ENCODE assay signal across 1 cellular context in the genomic region with DNA sequence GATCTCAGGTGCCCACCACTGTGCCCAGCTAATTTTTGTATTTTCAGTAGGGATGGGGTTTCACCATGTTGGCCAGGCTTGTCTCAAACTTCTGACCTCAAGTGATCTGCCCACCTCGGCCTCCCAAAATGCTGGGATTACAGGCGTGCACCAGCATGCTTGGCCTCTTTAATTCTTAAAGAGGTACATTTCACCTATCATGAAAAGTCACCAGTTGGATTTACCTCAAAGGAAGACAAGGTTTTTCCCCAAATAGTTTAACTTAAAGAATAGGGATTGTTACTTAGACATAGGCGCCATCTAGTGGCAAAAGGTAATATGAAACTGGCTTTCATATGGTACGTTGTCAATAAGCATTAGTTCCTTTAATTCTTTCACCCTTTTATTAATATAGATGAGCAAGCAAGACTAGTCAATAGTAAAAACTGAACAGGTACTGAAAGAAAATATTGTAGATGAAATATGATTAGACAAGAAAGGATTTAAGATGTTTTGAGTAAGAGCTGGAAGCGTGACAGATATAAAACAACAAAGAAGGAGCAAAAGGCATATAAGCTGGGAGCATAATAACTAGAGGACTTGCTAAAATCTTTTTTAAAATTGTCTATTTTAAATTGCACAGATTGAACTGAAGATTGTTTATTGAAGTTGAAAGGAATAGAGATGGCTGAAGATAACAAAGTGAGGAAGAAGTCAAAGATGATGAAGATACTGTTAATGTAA.
A peak's percentile ranks its signal among the peaks of the same experiment; 100 is the strongest.
TF ChIP-seq lines count a peak whose summit lies in the region.

No MANE protein-coding gene starts in this region.

TF ChIP-seq in K562, 482 proteins besides CTCF, POLR2A, EP300 and RAD21 (continued from another document and continues in another):
- TF ChIP-seq STAG1 (CRISPR knock-in tag; IDR thresholded peaks at IDR 0.05; ENCODE audit: borderline replicate concordance) (no peak), CTBP1 (IDR thresholded peaks at IDR 0.05; ENCODE audit: borderline replicate concordance) (no peak), KLF1 (tag; IDR thresholded peaks at IDR 0.05) (no peak), ZNF263 (CRISPR knock-in tag; IDR thresholded peaks at IDR 0.05; ENCODE audit: borderline replicate concordance) (no peak), TRIM28 (IDR thresholded peaks at IDR 0.05) (peak; percentile 96), CBFA2T3 (IDR thresholded peaks at IDR 0.05) (no peak), RFX7 (CRISPR knock-in tag; IDR thresholded peaks at IDR 0.05) (no peak), ZNF436 (CRISPR knock-in tag; IDR thresholded peaks at IDR 0.05) (no peak), LARP7 (IDR thresholded peaks at IDR 0.05) (no peak), LEF1 (IDR thresholded peaks at IDR 0.05) (no peak), SMAD1 (IDR thresholded peaks at IDR 0.05; ENCODE audit: low read depth, low read length, partially characterized antibody) (no peak), CBX3 (IDR thresholded peaks at IDR 0.05; ENCODE audit: borderline replicate concordance in 1 of 2, low read length in 2 of 2) (peak in 1 of 2 experiments; percentile 97; a peak in 2 of 3 replicates), TRIM24 (IDR thresholded peaks at IDR 0.05) (peak in 1 of 2 experiments; percentile 41; a peak in 1 of 4 replicates), DEAF1 (CRISPR knock-in tag; IDR thresholded peaks at IDR 0.05) (peak; percentile 53), GABPA (tag; conservative IDR thresholded peaks at IDR 0.05; ENCODE audit: low read depth) (no peak), ARID2 (IDR thresholded peaks at IDR 0.05) (no peak), SAP30 (IDR thresholded peaks at IDR 0.05; ENCODE audit: borderline replicate concordance, insufficient read depth, low read depth, low read length, poor library complexity, severe bottlenecking) (no peak), HSF4 (CRISPR knock-in tag; IDR thresholded peaks at IDR 0.05; ENCODE audit: borderline replicate concordance) (no peak), ZNF282 (CRISPR knock-in tag; IDR thresholded peaks at IDR 0.05) (no peak), SIRT6 (IDR thresholded peaks at IDR 0.05; ENCODE audit: low read depth, low read length) (no peak), CBX5 (IDR thresholded peaks at IDR 0.05; ENCODE audit: borderline replicate concordance, low read depth) (peak; percentile 69; the same call in 1 of the 2 replicates), ZNF766 (CRISPR knock-in tag; conservative IDR thresholded peaks at IDR 0.05) (no peak), HNRNPH1 (optimal IDR thresholded peaks at IDR 0.05; ENCODE audit: low read depth, low read length) (no peak), ZNF174 (CRISPR knock-in tag; IDR thresholded peaks at IDR 0.05) (no peak), GABPB2 (CRISPR knock-in tag; conservative IDR thresholded peaks at IDR 0.05) (no peak), ZNF830 (CRISPR knock-in tag; IDR thresholded peaks at IDR 0.05) (no peak), MAFF (IDR thresholded peaks at IDR 0.05; ENCODE audit: low read length) (no peak), HEY1 (CRISPR knock-in tag; IDR thresholded peaks at IDR 0.05; ENCODE audit: borderline replicate concordance) (no peak), ZNF280B (CRISPR knock-in tag; IDR thresholded peaks at IDR 0.05) (peak; percentile 48; the same call in 1 of the 2 replicates), MBD2 (IDR thresholded peaks at IDR 0.05; ENCODE audit: borderline replicate concordance, low read depth) (no peak), GTF2B (IDR thresholded peaks at IDR 0.05; ENCODE audit: extremely low read depth, insufficient read length) (no peak), DPF2 (IDR thresholded peaks at IDR 0.05) (0 out of 2 replicates have a peak, but pooled peaks have one; percentile 16), PCBP1 (IDR thresholded peaks at IDR 0.05; ENCODE audit: low read depth, low read length, poor library complexity, severe bottlenecking) (no peak), SMC3 (conservative IDR thresholded peaks at IDR 0.05; ENCODE audit: insufficient read depth, low read depth, low read length) (peak; percentile 30; the same call in 1 of the 2 replicates), ZEB2 (IDR thresholded peaks at IDR 0.05) (peak; percentile 48; the same call in 1 of the 2 replicates), ZNF146 (CRISPR knock-in tag; IDR thresholded peaks at IDR 0.05; ENCODE audit: unreplicated experiment) (no peak), PCBP2 (IDR thresholded peaks at IDR 0.05; ENCODE audit: low read depth, low read length, poor library complexity, severe bottlenecking) (no peak), ZBTB49 (CRISPR knock-in tag; IDR thresholded peaks at IDR 0.05; ENCODE audit: borderline replicate concordance) (0 out of 2 replicates have a peak, but pooled peaks have one; percentile 36), HDGF (IDR thresholded peaks at IDR 0.05) (no peak), MLLT1 (IDR thresholded peaks at IDR 0.05) (no peak)
- TF ChIP-seq, protein P1, sequence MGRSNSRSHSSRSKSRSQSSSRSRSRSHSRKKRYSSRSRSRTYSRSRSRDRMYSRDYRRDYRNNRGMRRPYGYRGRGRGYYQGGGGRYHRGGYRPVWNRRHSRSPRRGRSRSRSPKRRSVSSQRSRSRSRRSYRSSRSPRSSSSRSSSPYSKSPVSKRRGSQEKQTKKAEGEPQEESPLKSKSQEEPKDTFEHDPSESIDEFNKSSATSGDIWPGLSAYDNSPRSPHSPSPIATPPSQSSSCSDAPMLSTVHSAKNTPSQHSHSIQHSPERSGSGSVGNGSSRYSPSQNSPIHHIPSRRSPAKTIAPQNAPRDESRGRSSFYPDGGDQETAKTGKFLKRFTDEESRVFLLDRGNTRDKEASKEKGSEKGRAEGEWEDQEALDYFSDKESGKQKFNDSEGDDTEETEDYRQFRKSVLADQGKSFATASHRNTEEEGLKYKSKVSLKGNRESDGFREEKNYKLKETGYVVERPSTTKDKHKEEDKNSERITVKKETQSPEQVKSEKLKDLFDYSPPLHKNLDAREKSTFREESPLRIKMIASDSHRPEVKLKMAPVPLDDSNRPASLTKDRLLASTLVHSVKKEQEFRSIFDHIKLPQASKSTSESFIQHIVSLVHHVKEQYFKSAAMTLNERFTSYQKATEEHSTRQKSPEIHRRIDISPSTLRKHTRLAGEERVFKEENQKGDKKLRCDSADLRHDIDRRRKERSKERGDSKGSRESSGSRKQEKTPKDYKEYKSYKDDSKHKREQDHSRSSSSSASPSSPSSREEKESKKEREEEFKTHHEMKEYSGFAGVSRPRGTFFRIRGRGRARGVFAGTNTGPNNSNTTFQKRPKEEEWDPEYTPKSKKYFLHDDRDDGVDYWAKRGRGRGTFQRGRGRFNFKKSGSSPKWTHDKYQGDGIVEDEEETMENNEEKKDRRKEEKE (IDR thresholded peaks at IDR 0.05; ENCODE audit: borderline replicate concordance in 1 of 2, control insufficient read depth in 1 of 2, low read depth in 2 of 2, low read length in 1 of 2) = no peak
- TF ChIP-seq, protein P2, sequence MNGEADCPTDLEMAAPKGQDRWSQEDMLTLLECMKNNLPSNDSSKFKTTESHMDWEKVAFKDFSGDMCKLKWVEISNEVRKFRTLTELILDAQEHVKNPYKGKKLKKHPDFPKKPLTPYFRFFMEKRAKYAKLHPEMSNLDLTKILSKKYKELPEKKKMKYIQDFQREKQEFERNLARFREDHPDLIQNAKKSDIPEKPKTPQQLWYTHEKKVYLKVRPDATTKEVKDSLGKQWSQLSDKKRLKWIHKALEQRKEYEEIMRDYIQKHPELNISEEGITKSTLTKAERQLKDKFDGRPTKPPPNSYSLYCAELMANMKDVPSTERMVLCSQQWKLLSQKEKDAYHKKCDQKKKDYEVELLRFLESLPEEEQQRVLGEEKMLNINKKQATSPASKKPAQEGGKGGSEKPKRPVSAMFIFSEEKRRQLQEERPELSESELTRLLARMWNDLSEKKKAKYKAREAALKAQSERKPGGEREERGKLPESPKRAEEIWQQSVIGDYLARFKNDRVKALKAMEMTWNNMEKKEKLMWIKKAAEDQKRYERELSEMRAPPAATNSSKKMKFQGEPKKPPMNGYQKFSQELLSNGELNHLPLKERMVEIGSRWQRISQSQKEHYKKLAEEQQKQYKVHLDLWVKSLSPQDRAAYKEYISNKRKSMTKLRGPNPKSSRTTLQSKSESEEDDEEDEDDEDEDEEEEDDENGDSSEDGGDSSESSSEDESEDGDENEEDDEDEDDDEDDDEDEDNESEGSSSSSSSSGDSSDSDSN (IDR thresholded peaks at IDR 0.05; ENCODE audit: borderline replicate concordance in 1 of 2, low read depth in 2 of 2, low read length in 2 of 2) = no peak
- TF ChIP-seq, protein P3, sequence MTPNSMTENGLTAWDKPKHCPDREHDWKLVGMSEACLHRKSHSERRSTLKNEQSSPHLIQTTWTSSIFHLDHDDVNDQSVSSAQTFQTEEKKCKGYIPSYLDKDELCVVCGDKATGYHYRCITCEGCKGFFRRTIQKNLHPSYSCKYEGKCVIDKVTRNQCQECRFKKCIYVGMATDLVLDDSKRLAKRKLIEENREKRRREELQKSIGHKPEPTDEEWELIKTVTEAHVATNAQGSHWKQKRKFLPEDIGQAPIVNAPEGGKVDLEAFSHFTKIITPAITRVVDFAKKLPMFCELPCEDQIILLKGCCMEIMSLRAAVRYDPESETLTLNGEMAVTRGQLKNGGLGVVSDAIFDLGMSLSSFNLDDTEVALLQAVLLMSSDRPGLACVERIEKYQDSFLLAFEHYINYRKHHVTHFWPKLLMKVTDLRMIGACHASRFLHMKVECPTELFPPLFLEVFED (CRISPR knock-in tag; conservative IDR thresholded peaks at IDR 0.05) = no peak
